17 cellular contexts compared by ENCODE assay signal in genomic region chr2:47165001-47165555, GRCh38. TPM values are rescaled to one million over a fixed set of nuclear protein-coding genes. Genes with fewer than 3 reads are reported as not detected.
DNase-seq lines count a peak whose midpoint lies in the region; ATAC-seq and TF ChIP-seq lines count a peak whose summit lies in the region.
"Had no signal": no experiment of that assay in that cellular context is flagged by ENCODE, and none has a peak within 500 bp of the region (broad histone marks: within the 10 kb centered on the region; RNA-seq: fewer than 3 reads in every experiment).

No MANE protein-coding gene starts in this region.

- H3K27ac ChIP-seq in mammary epithelial cell (ENCODE audit: insufficient read depth, low read depth, low read length) = no peak overlapping the region
- H3K27ac ChIP-seq in esophagus muscularis mucosa (replicated peaks in 1 of 4) = peak overlapping the region; percentile 2 to 39 (median 22)
- H3K27ac ChIP-seq: foreskin keratinocyte had no signal

- no peak overlapping the region for H3K9ac ChIP-seq in mammary epithelial cell (ENCODE audit: insufficient read depth, low read length)

- TF ChIP-seq POLR2A in esophagus muscularis mucosa (IDR thresholded peaks at IDR 0.05; ENCODE audit: low read depth) = no peak

- peak overlapping the region; percentile 46 for H3K27ac Mint-ChIP-seq in MCF 10A (ENCODE audit: low read depth, unreplicated experiment)
- peak overlapping the region; percentile 59 for H3K27ac Mint-ChIP-seq in stimulated activated naive B cell treated with anti-CD40 and anti-IgM and Interleukin-4, amounts not matched to agents 10 μg/mL and 1 μg/mL and 100 μg/mL, for 72 hours

- H3K4me3 ChIP-seq in mammary epithelial cell (replicated peaks in 1 of 3; ENCODE audit: insufficient read depth in 1 of 3, low read depth in 2 of 3, low read length in 3 of 3) (no peak overlapping the region), esophagus muscularis mucosa (no peak overlapping the region)

- ATAC-seq in stimulated activated naive B cell treated with anti-CD40 and anti-IgM and Interleukin-4, amounts not matched to agents 10 μg/mL and 1 μg/mL and 100 μg/mL, for 72 hours (replicated peaks) = no peak
- ATAC-seq in GM18858 (IDR thresholded peaks at IDR 0.05; ENCODE audit: unreplicated experiment) (no peak), HG02588 (IDR thresholded peaks at IDR 0.05; ENCODE audit: unreplicated experiment) (no peak)
- ATAC-seq: foreskin keratinocyte had no signal

- dilution Hi-C loops in mammary epithelial cell (cut with HindIII; ENCODE audit: low sequenced_read_pairs) = no loop called here

- POLR2A ChIA-PET in MCF 10A (lab: Yijun Ruan, JAX) = interaction anchor here (0.9 to 1.1 kb wide), 3 partner anchors 8 to 9 kb away, joined by 3 to 6 read pairs (median 6); no protein-coding TSS in a partner anchor

- H3K79me2 ChIP-seq in mammary epithelial cell (ENCODE audit: insufficient read depth, low read length) = peaks cover 95% of the 10 kb centered on the region

- TF ChIP-seq CTCF in MCF 10A (IDR thresholded peaks at IDR 0.05; ENCODE audit: unreplicated experiment) (no peak), mammary epithelial cell (conservative IDR thresholded peaks at IDR 0.05 in 1 of 2, IDR thresholded peaks at IDR 0.05 in 1 of 2; ENCODE audit: extremely low read depth in 1 of 2, insufficient read depth in 1 of 2, low read depth in 1 of 2, low read length in 2 of 2) (no peak), esophagus muscularis mucosa (IDR thresholded peaks at IDR 0.05) (no peak)

- TF ChIP-seq EP300 in esophagus muscularis mucosa (IDR thresholded peaks at IDR 0.05) = no peak

- H4K20me1 ChIP-seq in mammary epithelial cell (ENCODE audit: insufficient read depth, low read length) = peaks cover 19% of the 10 kb centered on the region

- no peaks in the 10 kb centered on the region for H3K9me3 ChIP-seq in mammary epithelial cell (replicated peaks; ENCODE audit: insufficient read depth, low read length)
- H3K9me3 ChIP-seq in esophagus muscularis mucosa = no peaks in the 10 kb centered on the region

- no peaks in the 10 kb centered on the region for H3K9me3 Mint-ChIP-seq in MCF 10A (ENCODE audit: unreplicated experiment)
- no peaks in the 10 kb centered on the region for H3K9me3 Mint-ChIP-seq in stimulated activated naive B cell treated with anti-CD40 and anti-IgM and Interleukin-4, amounts not matched to agents 10 μg/mL and 1 μg/mL and 100 μg/mL, for 72 hours
- H3K9me3 Mint-ChIP-seq: stimulated activated naive CD8-positive, alpha-beta T cell treated with anti-CD3 and anti-CD28 coated beads, Interleukin-15, Interleukin-2, amounts not matched to agents 100 ng/mL and 50 ng/mL, for 24 hours had no signal

- no peak overlapping the region for H3K4me2 ChIP-seq in mammary epithelial cell (ENCODE audit: insufficient read depth, low read depth, low read length)

- in situ Hi-C loops in mammary epithelial cell (cut with MboI; ENCODE audit: low sequenced_read_pairs in 2 of 2) = no loop called here
- in situ Hi-C loops in KBM-7 (cut with MboI; ENCODE audit: low pct_unique_long_range_greater_than_20kb, low sequenced_read_pairs) = no loop called here

- CTCF ChIA-PET in MCF 10A (lab: Yijun Ruan, JAX) (interaction anchor here (0.7 to 1.6 kb wide), 4 partner anchors 17 to 177 kb away, joined by 3 to 7 read pairs (median 5); no protein-coding TSS in a partner anchor), mammary epithelial cell (lab: Charles Lee; ENCODE audit: low non-redundant PET) (no interaction called here)

- H3K4me1 Mint-ChIP-seq in MCF 10A (ENCODE audit: insufficient read depth, unreplicated experiment) = peaks cover 13% of the 10 kb centered on the region
- peaks cover 20 to 55% of the 10 kb centered on the region in 2 donors for H3K4me1 Mint-ChIP-seq in stimulated activated naive B cell treated with anti-CD40 and anti-IgM and Interleukin-4, amounts not matched to agents 10 μg/mL and 1 μg/mL and 100 μg/mL, for 72 hours

- BruUV-seq in MCF 10A (replicated peaks; lab: Mats Ljungman, UMichigan) (no TSS peak), mammary epithelial cell (replicated peaks; lab: Mats Ljungman, UMichigan) (no TSS peak)

- intact Hi-C loops in MCF 10A (cut with micrococcal nuclease) (no loop called here), mammary epithelial cell (cut with micrococcal nuclease) (no loop called here), esophagus muscularis mucosa (cut with DNase I) (no loop called here)

- H3K4me3 Mint-ChIP-seq in MCF 10A (ENCODE audit: unreplicated experiment) = no peak overlapping the region
- H3K4me3 Mint-ChIP-seq in stimulated activated naive B cell treated with anti-CD40 and anti-IgM and Interleukin-4, amounts not matched to agents 10 μg/mL and 1 μg/mL and 100 μg/mL, for 72 hours = no peak overlapping the region
- H3K4me3 Mint-ChIP-seq: stimulated activated naive CD8-positive, alpha-beta T cell treated with anti-CD3 and anti-CD28 coated beads, Interleukin-15, Interleukin-2, amounts not matched to agents 100 ng/mL and 50 ng/mL, for 24 hours had no signal

- DNase-seq in MCF 10A (ENCODE audit: unreplicated experiment) = no peak
- no peak for DNase-seq in mammary epithelial cell
- DNase-seq in RKO (ENCODE audit: low spot score) = peak; percentile 54
- no peak for DNase-seq in esophagus muscularis mucosa (ENCODE audit: extremely low spot score)
- DNase-seq in stimulated activated naive B cell treated with anti-CD40 and anti-IgM and Interleukin-4, amounts not matched to agents 10 μg/mL and 1 μg/mL and 100 μg/mL, for 72 hours = no peak
- no peak for DNase-seq in KBM-7
- DNase-seq: foreskin keratinocyte; NCI-H1105; NCI-H446 treated with DMSO at 0.1 percent for 48 hours; OCI-M1; stimulated activated CD4-positive, alpha-beta T cell treated with anti-CD3 and anti-CD28 coated beads, Interleukin-4, amount 100 ng/mL, for 24 hours had no signal

- H3K4me1 ChIP-seq in mammary epithelial cell (ENCODE audit: insufficient read depth, low read length) (no peaks in the 10 kb centered on the region), esophagus muscularis mucosa (peaks cover 43 to 86% (median 71%) of the 10 kb centered on the region in 4 donors)
- H3K4me1 ChIP-seq: foreskin keratinocyte had no signal

- H3K27me3 ChIP-seq in mammary epithelial cell (ENCODE audit: insufficient read depth, low read length) (no peaks in the 10 kb centered on the region), esophagus muscularis mucosa (no peaks in the 10 kb centered on the region)
- H3K27me3 ChIP-seq: foreskin keratinocyte had no signal

- peaks cover 90% of the 10 kb centered on the region for H3K36me3 Mint-ChIP-seq in MCF 10A (ENCODE audit: insufficient read depth, unreplicated experiment)
- peaks cover 30 to 46% of the 10 kb centered on the region in 2 donors for H3K36me3 Mint-ChIP-seq in stimulated activated naive B cell treated with anti-CD40 and anti-IgM and Interleukin-4, amounts not matched to agents 10 μg/mL and 1 μg/mL and 100 μg/mL, for 72 hours

- H2AFZ ChIP-seq in mammary epithelial cell (ENCODE audit: low read depth, low read length) = no peak overlapping the region

- peaks cover 62% of the 10 kb centered on the region for H3K36me3 ChIP-seq in mammary epithelial cell (ENCODE audit: insufficient read depth, low read length)
- peaks cover 26 to 83% (median 39%) of the 10 kb centered on the region in 4 donors for H3K36me3 ChIP-seq in esophagus muscularis mucosa

- H3K27me3 Mint-ChIP-seq in MCF 10A (ENCODE audit: insufficient read depth, unreplicated experiment) = no peaks in the 10 kb centered on the region
- no peaks in the 10 kb centered on the region for H3K27me3 Mint-ChIP-seq in stimulated activated naive B cell treated with anti-CD40 and anti-IgM and Interleukin-4, amounts not matched to agents 10 μg/mL and 1 μg/mL and 100 μg/mL, for 72 hours
- H3K27me3 Mint-ChIP-seq: stimulated activated naive CD8-positive, alpha-beta T cell treated with anti-CD3 and anti-CD28 coated beads, Interleukin-15, Interleukin-2, amounts not matched to agents 100 ng/mL and 50 ng/mL, for 24 hours had no signal

RNA-seq across cellular contexts. Expression of gene STPG4, which starts 10.0 kb away (rescaled TPM):
- total RNA-seq in MCF 10A (2022) (0.83 TPM in 1 of 2 replicates, not detected in the other), mammary epithelial cell (under 1 TPM; 0.17 to 0.64 TPM), esophagus muscularis mucosa (not detected)
- polyA plus RNA-seq in mammary epithelial cell = not detected
- not detected for polyA minus RNA-seq in mammary epithelial cell
- total RNA-seq: Daoy, kidney epithelial cell had no signal
- polyA plus RNA-seq: foreskin keratinocyte, H1 had no signal

RNA-seq across cellular contexts. Expression of gene CALM2, which starts 11.2 kb away (rescaled TPM):
- 486 and 604 TPM in 2 replicates for total RNA-seq in MCF 10A (2022)
- total RNA-seq in mammary epithelial cell = 100 to 1,000 TPM; 318 to 470 TPM
- 498 TPM for polyA plus RNA-seq in mammary epithelial cell
- polyA minus RNA-seq in mammary epithelial cell = 173 TPM
- total RNA-seq in esophagus muscularis mucosa = 1,000 to 10,000 TPM in 1 of 4 donors, 100 to 1,000 TPM in 3; 583 to 1,083 (median 785) TPM
